10 cellular contexts compared by ENCODE assay signal in the genomic region with DNA sequence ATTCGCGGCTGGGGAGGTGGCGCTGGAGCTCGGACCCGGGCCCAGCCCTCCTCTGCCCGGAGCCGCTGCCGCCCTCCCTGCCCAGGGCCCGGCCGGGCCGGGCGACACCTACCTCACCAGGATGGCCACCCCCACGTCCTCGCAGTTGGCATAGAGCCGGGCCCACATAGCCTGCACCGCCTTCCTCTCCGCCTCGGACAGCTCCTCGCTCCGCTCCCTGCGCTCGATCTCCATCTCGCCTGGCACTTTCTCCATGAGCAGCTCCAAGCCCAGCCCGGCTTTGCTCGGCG. TPM values are rescaled to one million over a fixed set of nuclear protein-coding genes. Genes with fewer than 3 reads are reported as not detected.
DNase-seq lines count a peak whose midpoint lies in the region; ATAC-seq, FAIRE-seq and TF ChIP-seq lines count a peak whose summit lies in the region.
"Had no signal": no experiment of that assay in that cellular context is flagged by ENCODE, and none has a peak within 500 bp of the region (broad histone marks: within the 10 kb centered on the region; RNA-seq: fewer than 3 reads in every experiment).

No MANE protein-coding gene starts in this region.

- no peak for ATAC-seq in GM21576 (IDR thresholded peaks at IDR 0.05; ENCODE audit: unreplicated experiment)
- ATAC-seq in HG02588 (IDR thresholded peaks at IDR 0.05; ENCODE audit: unreplicated experiment), result no peak

- no peak for FAIRE-seq in GM12892 (lab: Jason Lieb, UNC)

- in situ Hi-C loops in G401 (cut with HindIII; ENCODE audit: low sequenced_read_pairs), result no loop called here

- H3K36me3 ChIP-seq in spleen, result no peaks in the 10 kb centered on the region

- intact Hi-C loops in spleen (cut with DNase I; ENCODE audit: low total_unique reads), result no loop called here

- no peak for TF ChIP-seq POLR2A in GM12892 (IDR thresholded peaks at IDR 0.05; ENCODE audit: low read depth, low read length)
- no peak for TF ChIP-seq POLR2A in spleen (IDR thresholded peaks at IDR 0.05)

- H3K27me3 ChIP-seq in spleen (replicated peaks in 1 of 7), result peaks cover 0 to 55% (median 22%) of the 10 kb centered on the region in 7 donors

- peaks cover 3 to 71% (median 42%) of the 10 kb centered on the region in 6 donors for H3K4me1 ChIP-seq in spleen

- H3K4me3 ChIP-seq in spleen, result peak overlapping the region in 7 of 8 donors; percentile 17 to 72 (median 44)

- DNase-seq in GM12892 (ENCODE audit: insufficient read length), result peak; percentile 33
- peak; percentile 30 for DNase-seq in cerebellar cortex (ENCODE audit: low spot score)
- peak; percentile 51 for DNase-seq in iPS-NIHi7 (ENCODE audit: extremely low spot score)
- DNase-seq in spleen, result peak; percentile 73
- DNase-seq in G401 (ENCODE audit: low spot score), result no peak
- no peak for DNase-seq in NCI-H1417 treated with DMSO at 0.1 percent for 48 hours (lab: John Stamatoyannopoulos, UW)

- TF ChIP-seq CTCF in spleen (IDR thresholded peaks at IDR 0.05 in 8 of 11, conservative IDR thresholded peaks at IDR 0.05 in 3 of 11), result no peak

- 10 to 17% (median 15%) methylated on average over 4 to 26 of the region's 26 CpGs for WGBS in spleen, 5 donors

- H3K9me3 ChIP-seq in spleen, result no peaks in the 10 kb centered on the region

- peak overlapping the region in 6 of 8 donors; percentile 43 to 67 (median 59) for H3K27ac ChIP-seq in spleen

RNA-seq across cellular contexts. Expression of a gene that starts 0.3 kb away (rescaled TPM):
- not detected for polyA plus RNA-seq in GM12892 (2012; ENCODE audit: missing spikeins)
- 10 to 100 TPM in 3 of 7 donors, 1 to 10 TPM in 4; 5.0 to 21.0 (median 9.9) TPM for total RNA-seq in spleen
- polyA plus RNA-seq in spleen, result 1 to 10 TPM; 3.5 to 5.8 (median 5.5) TPM
- 3.1 and 3.3 TPM in 2 replicates for total RNA-seq in G401 (2014; rRNA removed; shearing (Covaris generic))

RNA-seq across cellular contexts. Expression of a gene that starts 2.6 kb away (rescaled TPM):
- not detected for polyA plus RNA-seq in GM12892 (2012; ENCODE audit: missing spikeins)
- 10 to 100 TPM in 2 of 7 donors, 1 to 10 TPM in 5; 3.5 to 18.8 (median 9.2) TPM for total RNA-seq in spleen
- polyA plus RNA-seq in spleen, result 10 to 100 TPM; 28.9 to 54.1 (median 29.6) TPM
- 9.4 and 12.2 TPM in 2 replicates for total RNA-seq in G401 (2014; rRNA removed; shearing (Covaris generic))
- total RNA-seq: T-helper 2 cell treated with Interferon-gamma antibody and Interleukin-4, amounts not matched to agents 100 ng/mL and 5 ng/mL, for 36 hours had no signal

RNA-seq across cellular contexts. Expression of a gene that starts 36.0 kb away (rescaled TPM):
- polyA plus RNA-seq in GM12892 (2012; ENCODE audit: missing spikeins), result 16.3 TPM
- total RNA-seq in spleen, result 100 to 1,000 TPM in 4 of 7 donors, 10 to 100 TPM in 3; 95.1 to 147 (median 114) TPM
- 10 to 100 TPM; 31.4 to 72.7 (median 53.3) TPM for polyA plus RNA-seq in spleen
- 4.1 and 13.1 TPM in 2 replicates for total RNA-seq in G401 (2014; rRNA removed; shearing (Covaris generic))

RNA-seq across cellular contexts. Expression of a gene that starts 48.4 kb away (rescaled TPM):
- not detected for polyA plus RNA-seq in GM12892 (2012; ENCODE audit: missing spikeins)
- total RNA-seq in spleen, result 10 to 100 TPM in 3 of 7 donors, 1 to 10 TPM in 4; 8.1 to 15.7 (median 9.8) TPM
- polyA plus RNA-seq in spleen, result 1 to 10 TPM; 1.1 to 4.8 (median 1.3) TPM
- 14.3 and 30.6 TPM in 2 replicates for total RNA-seq in G401 (2014; rRNA removed; shearing (Covaris generic))
- total RNA-seq: activated naive CD8-positive, alpha-beta T cell treated with anti-CD3 and anti-CD28 coated beads for 36 hours; T-helper 2 cell treated with Interferon-gamma antibody and Interleukin-4, amounts not matched to agents 100 ng/mL and 5 ng/mL, for 36 hours had no signal

Comparison
In these comparisons a context has a peak if more than half of its experiments do, and no peak if none do; other contexts are left out.
1. DNase-seq: peak in GM12892 (single experiment), cerebellar cortex (single experiment), iPS-NIHi7 (single experiment) and spleen (single experiment); none in G401 (single experiment) and NCI-H1417 treated with DMSO at 0.1 percent for 48 hours (single experiment).